1 cellular context compared by ENCODE assay signal in the genomic region with DNA sequence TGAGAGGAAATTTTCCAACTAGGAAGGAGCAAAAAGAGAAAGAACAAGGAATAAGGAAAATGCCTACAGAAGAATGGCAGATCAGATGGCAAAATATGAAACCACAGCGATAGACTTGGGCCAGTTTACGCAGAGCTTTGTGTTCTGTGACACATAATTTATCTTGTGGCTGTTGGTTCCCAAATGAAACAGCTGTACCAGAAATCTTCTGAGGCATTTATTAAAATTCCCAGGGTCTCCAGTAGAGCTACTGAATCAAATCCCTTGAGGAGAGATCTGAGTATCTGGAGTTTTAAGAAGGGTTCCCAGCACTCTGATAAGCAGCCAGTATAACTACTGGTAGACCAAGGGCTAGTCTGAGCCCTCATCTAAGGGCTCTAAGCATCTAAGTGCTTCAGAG.
TF ChIP-seq lines count a peak whose summit lies in the region.

No MANE protein-coding gene starts in this region.

TF ChIP-seq in SK-N-SH, 30 proteins besides CTCF, POLR2A, EP300 and RAD21:
- TF ChIP-seq, protein P1, sequence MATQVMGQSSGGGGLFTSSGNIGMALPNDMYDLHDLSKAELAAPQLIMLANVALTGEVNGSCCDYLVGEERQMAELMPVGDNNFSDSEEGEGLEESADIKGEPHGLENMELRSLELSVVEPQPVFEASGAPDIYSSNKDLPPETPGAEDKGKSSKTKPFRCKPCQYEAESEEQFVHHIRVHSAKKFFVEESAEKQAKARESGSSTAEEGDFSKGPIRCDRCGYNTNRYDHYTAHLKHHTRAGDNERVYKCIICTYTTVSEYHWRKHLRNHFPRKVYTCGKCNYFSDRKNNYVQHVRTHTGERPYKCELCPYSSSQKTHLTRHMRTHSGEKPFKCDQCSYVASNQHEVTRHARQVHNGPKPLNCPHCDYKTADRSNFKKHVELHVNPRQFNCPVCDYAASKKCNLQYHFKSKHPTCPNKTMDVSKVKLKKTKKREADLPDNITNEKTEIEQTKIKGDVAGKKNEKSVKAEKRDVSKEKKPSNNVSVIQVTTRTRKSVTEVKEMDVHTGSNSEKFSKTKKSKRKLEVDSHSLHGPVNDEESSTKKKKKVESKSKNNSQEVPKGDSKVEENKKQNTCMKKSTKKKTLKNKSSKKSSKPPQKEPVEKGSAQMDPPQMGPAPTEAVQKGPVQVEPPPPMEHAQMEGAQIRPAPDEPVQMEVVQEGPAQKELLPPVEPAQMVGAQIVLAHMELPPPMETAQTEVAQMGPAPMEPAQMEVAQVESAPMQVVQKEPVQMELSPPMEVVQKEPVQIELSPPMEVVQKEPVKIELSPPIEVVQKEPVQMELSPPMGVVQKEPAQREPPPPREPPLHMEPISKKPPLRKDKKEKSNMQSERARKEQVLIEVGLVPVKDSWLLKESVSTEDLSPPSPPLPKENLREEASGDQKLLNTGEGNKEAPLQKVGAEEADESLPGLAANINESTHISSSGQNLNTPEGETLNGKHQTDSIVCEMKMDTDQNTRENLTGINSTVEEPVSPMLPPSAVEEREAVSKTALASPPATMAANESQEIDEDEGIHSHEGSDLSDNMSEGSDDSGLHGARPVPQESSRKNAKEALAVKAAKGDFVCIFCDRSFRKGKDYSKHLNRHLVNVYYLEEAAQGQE (IDR thresholded peaks at IDR 0.05; ENCODE audit: low read depth, low read length), result no peak
- TF ChIP-seq GABPA (IDR thresholded peaks at IDR 0.05; ENCODE audit: low read depth), result no peak
- no peak for TF ChIP-seq RFX5 (IDR thresholded peaks at IDR 0.05; ENCODE audit: low read length)
- TF ChIP-seq POLR2AphosphoS5 (IDR thresholded peaks at IDR 0.05; ENCODE audit: low read depth, low read length), result no peak
- no peak for TF ChIP-seq FOSL2 (IDR thresholded peaks at IDR 0.05; ENCODE audit: borderline replicate concordance, low read depth)
- TF ChIP-seq, protein P2, sequence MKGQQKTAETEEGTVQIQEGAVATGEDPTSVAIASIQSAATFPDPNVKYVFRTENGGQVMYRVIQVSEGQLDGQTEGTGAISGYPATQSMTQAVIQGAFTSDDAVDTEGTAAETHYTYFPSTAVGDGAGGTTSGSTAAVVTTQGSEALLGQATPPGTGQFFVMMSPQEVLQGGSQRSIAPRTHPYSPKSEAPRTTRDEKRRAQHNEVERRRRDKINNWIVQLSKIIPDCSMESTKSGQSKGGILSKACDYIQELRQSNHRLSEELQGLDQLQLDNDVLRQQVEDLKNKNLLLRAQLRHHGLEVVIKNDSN (IDR thresholded peaks at IDR 0.05; ENCODE audit: borderline replicate concordance, low read depth), result no peak
- no peak for TF ChIP-seq EZH2phosphoT487 (IDR thresholded peaks at IDR 0.05; ENCODE audit: borderline replicate concordance, low read depth)
- no peak for TF ChIP-seq JUND (IDR thresholded peaks at IDR 0.05)
- TF ChIP-seq, protein P3, sequence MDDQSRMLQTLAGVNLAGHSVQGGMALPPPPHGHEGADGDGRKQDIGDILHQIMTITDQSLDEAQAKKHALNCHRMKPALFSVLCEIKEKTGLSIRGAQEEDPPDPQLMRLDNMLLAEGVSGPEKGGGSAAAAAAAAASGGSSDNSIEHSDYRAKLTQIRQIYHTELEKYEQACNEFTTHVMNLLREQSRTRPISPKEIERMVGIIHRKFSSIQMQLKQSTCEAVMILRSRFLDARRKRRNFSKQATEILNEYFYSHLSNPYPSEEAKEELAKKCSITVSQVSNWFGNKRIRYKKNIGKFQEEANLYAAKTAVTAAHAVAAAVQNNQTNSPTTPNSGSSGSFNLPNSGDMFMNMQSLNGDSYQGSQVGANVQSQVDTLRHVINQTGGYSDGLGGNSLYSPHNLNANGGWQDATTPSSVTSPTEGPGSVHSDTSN (IDR thresholded peaks at IDR 0.05), result no peak
- TF ChIP-seq TAF1 (IDR thresholded peaks at IDR 0.05; ENCODE audit: borderline replicate concordance, low read depth, low read length), result no peak
- no peak for TF ChIP-seq RCOR1 (IDR thresholded peaks at IDR 0.05; ENCODE audit: low read length)
- TF ChIP-seq, protein P4, sequence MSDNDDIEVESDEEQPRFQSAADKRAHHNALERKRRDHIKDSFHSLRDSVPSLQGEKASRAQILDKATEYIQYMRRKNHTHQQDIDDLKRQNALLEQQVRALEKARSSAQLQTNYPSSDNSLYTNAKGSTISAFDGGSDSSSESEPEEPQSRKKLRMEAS (IDR thresholded peaks at IDR 0.05; ENCODE audit: low read depth), result no peak
- TF ChIP-seq ELF1 (IDR thresholded peaks at IDR 0.05), result no peak
- TF ChIP-seq FOXM1 (IDR thresholded peaks at IDR 0.05; ENCODE audit: low read depth), result no peak
- TF ChIP-seq RXRA (IDR thresholded peaks at IDR 0.05; ENCODE audit: borderline replicate concordance, low read depth), result no peak
- no peak for TF ChIP-seq TEAD4 (IDR thresholded peaks at IDR 0.05; ENCODE audit: borderline replicate concordance, insufficient read depth)
- TF ChIP-seq YY1 (IDR thresholded peaks at IDR 0.05; ENCODE audit: low read depth), result no peak
- TF ChIP-seq FOXJ3 (CRISPR knock-in tag; IDR thresholded peaks at IDR 0.05), result no peak
- TF ChIP-seq, protein P5, sequence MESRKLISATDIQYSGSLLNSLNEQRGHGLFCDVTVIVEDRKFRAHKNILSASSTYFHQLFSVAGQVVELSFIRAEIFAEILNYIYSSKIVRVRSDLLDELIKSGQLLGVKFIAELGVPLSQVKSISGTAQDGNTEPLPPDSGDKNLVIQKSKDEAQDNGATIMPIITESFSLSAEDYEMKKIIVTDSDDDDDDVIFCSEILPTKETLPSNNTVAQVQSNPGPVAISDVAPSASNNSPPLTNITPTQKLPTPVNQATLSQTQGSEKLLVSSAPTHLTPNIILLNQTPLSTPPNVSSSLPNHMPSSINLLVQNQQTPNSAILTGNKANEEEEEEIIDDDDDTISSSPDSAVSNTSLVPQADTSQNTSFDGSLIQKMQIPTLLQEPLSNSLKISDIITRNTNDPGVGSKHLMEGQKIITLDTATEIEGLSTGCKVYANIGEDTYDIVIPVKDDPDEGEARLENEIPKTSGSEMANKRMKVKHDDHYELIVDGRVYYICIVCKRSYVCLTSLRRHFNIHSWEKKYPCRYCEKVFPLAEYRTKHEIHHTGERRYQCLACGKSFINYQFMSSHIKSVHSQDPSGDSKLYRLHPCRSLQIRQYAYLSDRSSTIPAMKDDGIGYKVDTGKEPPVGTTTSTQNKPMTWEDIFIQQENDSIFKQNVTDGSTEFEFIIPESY (IDR thresholded peaks at IDR 0.05; ENCODE audit: borderline replicate concordance, low read depth), result no peak
